In genomic region chr18:9613550-9614400, GRCh38 we compare ENCODE assay signal across 8 cellular contexts. TPM values are rescaled to one million over a fixed set of nuclear protein-coding genes. Genes with fewer than 3 reads are reported as not detected.
DNase-seq lines count a peak whose midpoint lies in the region; ATAC-seq and TF ChIP-seq lines count a peak whose summit lies in the region.

No MANE protein-coding gene starts in this region.

- peak overlapping the region; percentile 16 to 98 (median 91) for H3K27ac ChIP-seq in dorsolateral prefrontal cortex

- peak; percentile 39 for ATAC-seq in HG02642 (IDR thresholded peaks at IDR 0.05; ENCODE audit: poor library complexity, unreplicated experiment)

- 0 to 1% methylated on average over 35 to 60 of the region's 78 CpGs for WGBS in lower leg skin, 2 donors

- no peaks in the 10 kb centered on the region for H3K27me3 ChIP-seq in dorsolateral prefrontal cortex

- no peak for TF ChIP-seq POLR2A in lower leg skin (IDR thresholded peaks at IDR 0.05)

- H3K4me3 ChIP-seq in dorsolateral prefrontal cortex (peak overlapping the region; percentile 57 to 91 (median 79)), lower leg skin (ENCODE audit: low read depth, poor library complexity, severe bottlenecking) (peak overlapping the region; percentile 72)

- peak; percentile 17 to 50 for DNase-seq in NCI-H2081 (lab: John Stamatoyannopoulos, UW)
- no peak for DNase-seq in NCI-H2081 treated with DMSO at 0.1 percent for 48 hours (lab: John Stamatoyannopoulos, UW)
- DNase-seq in NCI-H146 treated with DMSO at 0.1 percent for 48 hours (lab: John Stamatoyannopoulos, UW; ENCODE audit: unreplicated experiment) = peak; percentile 52
- peak; percentile 6 to 29 for DNase-seq in activated CD4-positive, alpha-beta T cell treated with anti-CD3 and anti-CD28 coated beads, Interleukin-2, amount 50 U/mL, for 4 hours
- peak in 7 of 10 donors; percentile 19 to 63 (median 33) for DNase-seq in dorsolateral prefrontal cortex
- DNase-seq in lower leg skin (ENCODE audit: low spot score in 2 of 2) = peak; percentile 39 to 93
- peak; percentile 47 for DNase-seq in stimulated activated CD4-positive, alpha-beta T cell treated with anti-CD3 and anti-CD28 coated beads, Interleukin-4, amount 100 ng/mL, for 24 hours

- TF ChIP-seq CTCF in dorsolateral prefrontal cortex (IDR thresholded peaks at IDR 0.05 in 54 of 56, conservative IDR thresholded peaks at IDR 0.05 in 2 of 56; ENCODE audit: low read depth in 1 of 56, partially characterized antibody in 56 of 56) (peak in 9 of 56 donors; percentile 8 to 33 (median 16)), lower leg skin (IDR thresholded peaks at IDR 0.05) (no peak)

- intact Hi-C loops in dorsolateral prefrontal cortex (cut with DNase I) = loop anchor here (1.0 to 10.0 kb wide), 8 partner anchors 36 to 1431 kb away; partner anchors contain the start of genes RAB31 (in 1 of the 2) and TWSG1 (in 1 of the 2)
- intact Hi-C loops in lower leg skin (cut with DNase I; ENCODE audit: low total_unique reads) = no loop called here

RNA-seq across cellular contexts. Expression of gene PPP4R1, which starts 0.6 kb away (rescaled TPM):
- 100 to 1,000 TPM in 16 of 120 experiments, 10 to 100 TPM in 104; 63.4 to 122 (median 88.2) TPM for total RNA-seq in dorsolateral prefrontal cortex
- total RNA-seq in lower leg skin = 100 to 1,000 TPM in 1 of 4 donors, 10 to 100 TPM in 3; 50.0 to 129 (median 68.0) TPM
